22 cellular contexts compared by ENCODE assay signal in the genomic region with DNA sequence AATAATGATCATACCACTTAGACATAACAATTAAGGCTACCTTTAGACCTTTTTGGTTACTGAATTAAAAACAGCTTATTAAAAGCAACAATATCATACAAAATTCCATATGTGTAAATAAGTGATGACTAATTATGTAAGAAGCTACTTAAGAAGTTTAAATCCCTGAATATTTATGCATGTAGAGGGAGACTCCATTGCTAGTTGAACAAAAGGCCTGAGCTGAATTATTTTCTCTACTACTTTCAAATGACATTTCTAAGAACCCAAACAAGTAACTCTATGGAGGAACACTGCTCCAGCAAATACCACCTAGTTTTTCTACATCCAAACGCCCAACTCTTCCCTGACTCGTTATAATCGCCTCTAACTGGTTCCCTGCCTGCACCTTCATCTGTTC. TPM values are rescaled to one million over a fixed set of nuclear protein-coding genes. Genes with fewer than 3 reads are reported as not detected.
DNase-seq lines count a peak whose midpoint lies in the region; ATAC-seq, FAIRE-seq and TF ChIP-seq lines count a peak whose summit lies in the region.
"Had no signal": no experiment of that assay in that cellular context is flagged by ENCODE, and none has a peak within 500 bp of the region (broad histone marks: within the 10 kb centered on the region; RNA-seq: fewer than 3 reads in every experiment).

No MANE protein-coding gene starts in this region.

- peak overlapping the region; percentile 20 for H3K4me2 ChIP-seq in osteoblast (ENCODE audit: insufficient read depth, low read length)

- peaks cover 19% of the 10 kb centered on the region for H3K4me1 ChIP-seq in osteoblast (ENCODE audit: insufficient read depth, low read length)

- peaks cover 82% of the 10 kb centered on the region for H3K4me1 Mint-ChIP-seq in activated CD8-positive, alpha-beta T cell treated with anti-CD3 and anti-CD28 coated beads for 36 hours (ENCODE audit: low read depth)
- peaks cover 46% of the 10 kb centered on the region for H3K4me1 Mint-ChIP-seq in activated CD8-positive, alpha-beta T cell treated with anti-CD3 and anti-CD28 coated beads, Interleukin-2, amount 10 ng/mL, durations not matched to agents 7 days and 5 days (ENCODE audit: low read depth)

- H3K36me3 ChIP-seq in bronchial epithelial cell (ENCODE audit: control insufficient read depth, insufficient read depth, low read length), result no peaks in the 10 kb centered on the region
- H3K36me3 ChIP-seq in osteoblast (ENCODE audit: insufficient read depth, low read length), result no peaks in the 10 kb centered on the region
- H3K36me3 ChIP-seq: MG63, neutrophil had no signal

- no peak overlapping the region for H3K4me3 ChIP-seq in bronchial epithelial cell (ENCODE audit: low read depth, low read length)
- H3K4me3 ChIP-seq in osteoblast (ENCODE audit: insufficient read depth, low read length), result no peak overlapping the region
- H3K4me3 ChIP-seq: heart right ventricle, MG63 had no signal

- ATAC-seq in activated CD8-positive, alpha-beta T cell treated with anti-CD3 and anti-CD28 coated beads for 36 hours, result no peak
- ATAC-seq in activated CD8-positive, alpha-beta T cell treated with anti-CD3 and anti-CD28 coated beads, Interleukin-2, amount 10 ng/mL, durations not matched to agents 7 days and 5 days, result no peak
- ATAC-seq in activated CD4-positive, CD25-positive, alpha-beta regulatory T cell treated with anti-CD3 and anti-CD28 coated beads, Interleukin-2, amount 50 U/mL, for 24 hours, result no peak
- ATAC-seq: heart right ventricle, HepG2 had no signal

- H3K9me3 ChIP-seq in osteoblast (ENCODE audit: low read depth, low read length), result no peaks in the 10 kb centered on the region
- H3K9me3 ChIP-seq: heart right ventricle, MG63, neutrophil had no signal

- TF ChIP-seq CTCF in activated CD8-positive, alpha-beta T cell treated with anti-CD3 and anti-CD28 coated beads for 36 hours (IDR thresholded peaks at IDR 0.05), result no peak
- TF ChIP-seq CTCF in bronchial epithelial cell (IDR thresholded peaks at IDR 0.05; ENCODE audit: insufficient read depth, low read length, severe bottlenecking) (no peak), osteoblast (IDR thresholded peaks at IDR 0.05; ENCODE audit: extremely low read depth, low read depth, low read length) (no peak)

- intact Hi-C loops in activated CD8-positive, alpha-beta T cell treated with anti-CD3 and anti-CD28 coated beads for 36 hours (cut with micrococcal nuclease), result no loop called here

- CTCF ChIA-PET in activated CD8-positive, alpha-beta T cell treated with anti-CD3 and anti-CD28 coated beads for 36 hours (lab: Charles Lee), result interaction anchor here (0.8 to 1.0 kb wide), 3 partner anchors 8 to 59 kb away, joined by 3 read pairs; no protein-coding TSS in a partner anchor
- CTCF ChIA-PET in activated CD8-positive, alpha-beta T cell treated with anti-CD3 and anti-CD28 coated beads, Interleukin-2, amount 10 ng/mL, durations not matched to agents 7 days and 5 days (lab: Charles Lee), result interaction anchor here (1.0 to 1.3 kb wide), 2 partner anchors 30 to 58 kb away, joined by 3 to 7 read pairs; no protein-coding TSS in a partner anchor

- DNase-seq in activated CD8-positive, alpha-beta T cell treated with anti-CD3 and anti-CD28 coated beads for 36 hours, result no peak
- DNase-seq in activated CD8-positive, alpha-beta T cell treated with anti-CD3 and anti-CD28 coated beads, Interleukin-2, amount 10 ng/mL, durations not matched to agents 7 days and 5 days, result no peak
- DNase-seq in HCEC 1CT (peak; percentile 44), bronchial epithelial cell (ENCODE audit: low read depth) (peak; percentile 52), osteoblast (ENCODE audit: insufficient read length, low spot score, missing footprints) (no peak), SKM-1 (lab: John Stamatoyannopoulos, UW; ENCODE audit: unreplicated experiment) (no peak)
- no peak for DNase-seq in stimulated activated naive CD4-positive, alpha-beta T cell (lab: John Stamatoyannopoulos, UW)
- DNase-seq: activated naive CD8-positive, alpha-beta T cell treated with anti-CD3 and anti-CD28 coated beads, Interleukin-2, amount 10 ng/mL, durations not matched to agents 7 days and 5 days; C1 segment of cervical spinal cord; DND-41; heart right ventricle; kidney; mesendoderm; MG63; NCI-H187 treated with DMSO at 0.1 percent for 48 hours; NCI-H446 treated with DMSO at 0.1 percent for 48 hours; stimulated activated CD4-positive, alpha-beta T cell treated with anti-CD3 and anti-CD28 coated beads, Interleukin-15, amount 100 ng/mL, for 24 hours; T-helper 1 cell had no signal

- no peak for FAIRE-seq in bronchial epithelial cell (lab: Jason Lieb, UNC)
- FAIRE-seq: HepG2, kidney, urothelium cell line had no signal

- H3K9me3 Mint-ChIP-seq in activated CD8-positive, alpha-beta T cell treated with anti-CD3 and anti-CD28 coated beads for 36 hours, result no peaks in the 10 kb centered on the region
- no peaks in the 10 kb centered on the region for H3K9me3 Mint-ChIP-seq in activated CD8-positive, alpha-beta T cell treated with anti-CD3 and anti-CD28 coated beads, Interleukin-2, amount 10 ng/mL, durations not matched to agents 7 days and 5 days (ENCODE audit: insufficient read depth)
- H3K9me3 Mint-ChIP-seq: activated naive CD8-positive, alpha-beta T cell treated with anti-CD3 and anti-CD28 coated beads, Interleukin-2, amount 10 ng/mL, durations not matched to agents 7 days and 5 days had no signal

- peak overlapping the region; percentile 26 for H3K27ac Mint-ChIP-seq in activated CD8-positive, alpha-beta T cell treated with anti-CD3 and anti-CD28 coated beads for 36 hours
- no peak overlapping the region for H3K27ac Mint-ChIP-seq in activated CD8-positive, alpha-beta T cell treated with anti-CD3 and anti-CD28 coated beads, Interleukin-2, amount 10 ng/mL, durations not matched to agents 7 days and 5 days
- H3K27ac Mint-ChIP-seq: activated naive CD8-positive, alpha-beta T cell treated with anti-CD3 and anti-CD28 coated beads, Interleukin-2, amount 10 ng/mL, durations not matched to agents 7 days and 5 days had no signal

- no peak overlapping the region for H2AFZ ChIP-seq in osteoblast (ENCODE audit: low read length)

- H4K20me1 ChIP-seq in osteoblast (ENCODE audit: insufficient read depth, low read length), result peaks cover 70% of the 10 kb centered on the region

- H3K4me3 Mint-ChIP-seq in activated CD8-positive, alpha-beta T cell treated with anti-CD3 and anti-CD28 coated beads for 36 hours, result no peak overlapping the region
- H3K4me3 Mint-ChIP-seq in activated CD8-positive, alpha-beta T cell treated with anti-CD3 and anti-CD28 coated beads, Interleukin-2, amount 10 ng/mL, durations not matched to agents 7 days and 5 days, result no peak overlapping the region
- H3K4me3 Mint-ChIP-seq: activated naive CD8-positive, alpha-beta T cell treated with anti-CD3 and anti-CD28 coated beads, Interleukin-2, amount 10 ng/mL, durations not matched to agents 7 days and 5 days had no signal

- no peaks in the 10 kb centered on the region for H3K27me3 ChIP-seq in bronchial epithelial cell (ENCODE audit: control insufficient read depth, insufficient read depth, low read length)
- H3K27me3 ChIP-seq in osteoblast (ENCODE audit: insufficient read depth, low read length), result no peaks in the 10 kb centered on the region
- H3K27me3 ChIP-seq: heart right ventricle, MG63, neutrophil had no signal

- peaks cover 30% of the 10 kb centered on the region for H3K36me3 Mint-ChIP-seq in activated CD8-positive, alpha-beta T cell treated with anti-CD3 and anti-CD28 coated beads for 36 hours (ENCODE audit: low read depth)
- H3K36me3 Mint-ChIP-seq in activated CD8-positive, alpha-beta T cell treated with anti-CD3 and anti-CD28 coated beads, Interleukin-2, amount 10 ng/mL, durations not matched to agents 7 days and 5 days (ENCODE audit: low read depth), result peaks cover 36% of the 10 kb centered on the region

- POLR2A ChIA-PET in activated CD8-positive, alpha-beta T cell treated with anti-CD3 and anti-CD28 coated beads for 36 hours (lab: Charles Lee), result interaction anchor here (0.7 to 1.0 kb wide), 2 partner anchors 30 to 49 kb away, joined by 3 to 4 read pairs; no protein-coding TSS in a partner anchor
- POLR2A ChIA-PET in activated CD8-positive, alpha-beta T cell treated with anti-CD3 and anti-CD28 coated beads, Interleukin-2, amount 10 ng/mL, durations not matched to agents 7 days and 5 days (lab: Charles Lee), result no interaction called here

- H3K27ac ChIP-seq in osteoblast (ENCODE audit: low read depth, low read length), result peak overlapping the region; percentile 45
- H3K27ac ChIP-seq: heart right ventricle, neutrophil had no signal

- H3K79me2 ChIP-seq in osteoblast (ENCODE audit: insufficient read depth, low read length), result peaks cover 97% of the 10 kb centered on the region

- no peaks in the 10 kb centered on the region for H3K27me3 Mint-ChIP-seq in activated CD8-positive, alpha-beta T cell treated with anti-CD3 and anti-CD28 coated beads for 36 hours
- no peaks in the 10 kb centered on the region for H3K27me3 Mint-ChIP-seq in activated CD8-positive, alpha-beta T cell treated with anti-CD3 and anti-CD28 coated beads, Interleukin-2, amount 10 ng/mL, durations not matched to agents 7 days and 5 days (ENCODE audit: low read depth)
- H3K27me3 Mint-ChIP-seq: activated naive CD8-positive, alpha-beta T cell treated with anti-CD3 and anti-CD28 coated beads, Interleukin-2, amount 10 ng/mL, durations not matched to agents 7 days and 5 days had no signal

RNA-seq across cellular contexts. Expression of gene EPC1, which starts 31.5 kb away (rescaled TPM):
- 10 to 100 TPM; 33.0 to 33.9 TPM for total RNA-seq in activated CD8-positive, alpha-beta T cell treated with anti-CD3 and anti-CD28 coated beads for 36 hours
- total RNA-seq in activated CD8-positive, alpha-beta T cell treated with anti-CD3 and anti-CD28 coated beads, Interleukin-2, amount 10 ng/mL, durations not matched to agents 7 days and 5 days, result 10 to 100 TPM; 40.9 to 43.5 TPM
- total RNA-seq in bronchial epithelial cell (12.6 and 20.5 TPM in 2 replicates), osteoblast (30.8 and 32.4 TPM in 2 replicates)

Comparison
In these comparisons a context has a peak if more than half of its experiments do, and no peak if none do; other contexts are left out.
1. DNase-seq: peak in HCEC 1CT (single experiment) and bronchial epithelial cell (single experiment); none in activated CD8-positive, alpha-beta T cell treated with anti-CD3 and anti-CD28 coated beads for 36 hours (single experiment), activated CD8-positive, alpha-beta T cell treated with anti-CD3 and anti-CD28 coated beads, Interleukin-2, amount 10 ng/mL, durations not matched to agents 7 days and 5 days (single experiment), osteoblast (single experiment), SKM-1 (single experiment) and stimulated activated naive CD4-positive, alpha-beta T cell (0 of 6).